In genomic region chr3:159989973-159990846, GRCh38 we compare ENCODE assay signal across 9 cellular contexts. TPM values are rescaled to one million over a fixed set of nuclear protein-coding genes. Genes with fewer than 3 reads are reported as not detected.
DNase-seq lines count a peak whose midpoint lies in the region; ATAC-seq and TF ChIP-seq lines count a peak whose summit lies in the region.
"Had no signal": no experiment of that assay in that cellular context is flagged by ENCODE, and none has a peak within 500 bp of the region (broad histone marks: within the 10 kb centered on the region; RNA-seq: fewer than 3 reads in every experiment).

No MANE protein-coding gene starts in this region.

- H3K4me3 Mint-ChIP-seq in CD14-positive monocyte = peak overlapping the region; percentile 43 to 95

- peaks cover 6 to 11% (median 6%) of the 10 kb centered on the region in 3 donors for H3K27me3 Mint-ChIP-seq in CD14-positive monocyte (ENCODE audit: low read depth in 3 of 3)

- no peak overlapping the region for H3K27ac ChIP-seq in Panc1 (ENCODE audit: low read length)

- no peaks in the 10 kb centered on the region for H3K9me3 ChIP-seq in Panc1 (ENCODE audit: control insufficient read depth, insufficient read depth, low read depth, low read length)

- no TSS peak for BruUV-seq in Panc1 (replicated peaks; lab: Mats Ljungman, UMichigan)

- H3K36me3 ChIP-seq in Panc1 (ENCODE audit: control insufficient read depth, insufficient read depth, low read length) = no peaks in the 10 kb centered on the region

- H3K4me3 ChIP-seq in GM12865 (ENCODE audit: low read depth, low read length) (peak overlapping the region; percentile 76), Panc1 (ENCODE audit: low read depth in 2 of 2, low read length in 2 of 2) (no peak overlapping the region)

- in situ Hi-C loops in Panc1 (cut with HindIII; ENCODE audit: low pct_unique_long_range_greater_than_20kb, low sequenced_read_pairs) = no loop called here

- POLR2A ChIA-PET in Panc1 (lab: Charles Lee) = no interaction called here

- TF ChIP-seq CTCF in CD14-positive monocyte (IDR thresholded peaks at IDR 0.05) (no peak), GM12865 (IDR thresholded peaks at IDR 0.05; ENCODE audit: insufficient read depth, low read depth, low read length, missing control alignments) (no peak), Panc1 (IDR thresholded peaks at IDR 0.05) (0 out of 2 replicates have a peak, but pooled peaks have one; percentile 2)

- peaks cover 0 to 4% (median 1%) of the 10 kb centered on the region in 7 donors for H3K9me3 Mint-ChIP-seq in CD14-positive monocyte

- intact Hi-C loops in CD14-positive monocyte (cut with micrococcal nuclease) = loop anchor here in 1 of 2 donors (5.0 kb wide), 1 partner anchor 58 kb away; no protein-coding TSS in a partner anchor
- intact Hi-C loops in Panc1 (cut with micrococcal nuclease; ENCODE audit: unreplicated experiment) = no loop called here

- H3K36me3 Mint-ChIP-seq in CD14-positive monocyte = peaks cover 2 to 5% of the 10 kb centered on the region in 2 donors

- H3K4me1 ChIP-seq in Panc1 (ENCODE audit: control insufficient read depth, insufficient read depth, low read length) = no peaks in the 10 kb centered on the region

- CTCF ChIA-PET in Panc1 (lab: Charles Lee) = interaction anchor here (0.6 to 1.3 kb wide), 3 partner anchors 13 to 110 kb away, joined by 3 to 4 read pairs (median 3); no protein-coding TSS in a partner anchor

- no peak for DNase-seq in CD14-positive monocyte (ENCODE audit: low spot score)
- DNase-seq in GM12865 (ENCODE audit: low read depth) = no peak
- DNase-seq in Panc1 (ENCODE audit: low read depth, low spot score) = no peak
- peak; percentile 36 for DNase-seq in left kidney (ENCODE audit: low read depth, low spot score)
- DNase-seq in hypothalamus (lab: John Stamatoyannopoulos, UW) = no peak
- DNase-seq in GDM1 (lab: John Stamatoyannopoulos, UW) = no peak
- DNase-seq in NCI-H2171 (lab: John Stamatoyannopoulos, UW) = no peak
- DNase-seq: NCI-H446 had no signal

- ATAC-seq in Panc1 (no peak), HG03432 (IDR thresholded peaks at IDR 0.05; ENCODE audit: unreplicated experiment) (no peak)

- H3K4me1 Mint-ChIP-seq in CD14-positive monocyte = peaks cover 25% of the 10 kb centered on the region

- no peak overlapping the region for H3K27ac Mint-ChIP-seq in CD14-positive monocyte

- no peaks in the 10 kb centered on the region for H3K27me3 ChIP-seq in Panc1 (ENCODE audit: control insufficient read depth, insufficient read depth, low read length)

RNA-seq across cellular contexts. Expression of gene IL12A, which starts 1.6 kb away (rescaled TPM):
- under 1 TPM in 1 of 2 donors, not detected in 1; 0.24 TPM for polyA plus RNA-seq in CD14-positive monocyte
- not detected for total RNA-seq in Panc1 (2021; ENCODE audit: unreplicated experiment)
- not detected for polyA plus RNA-seq in Panc1 (2012; ENCODE audit: insufficient read length)
